In genomic region chr7:80760292-80760691, GRCh38 we compare ENCODE assay signal across 12 cellular contexts.
A peak's percentile ranks its signal among the peaks of the same experiment; 100 is the strongest.
DNase-seq lines count a peak whose midpoint lies in the region; ATAC-seq, FAIRE-seq and TF ChIP-seq lines count a peak whose summit lies in the region.
"Had no signal": no experiment of that assay in that cellular context is flagged by ENCODE, and none has a peak within 500 bp of the region (broad histone marks: within the 10 kb centered on the region; RNA-seq: fewer than 3 reads in every experiment).

No MANE protein-coding gene starts in this region.

- TF ChIP-seq CTCF in D721Med (IDR thresholded peaks at IDR 0.05; ENCODE audit: insufficient read depth, missing control alignments): no peak
- TF ChIP-seq CTCF in tibial artery (IDR thresholded peaks at IDR 0.05): no peak

- 61% methylated on average over 2 of the region's 4 CpGs for WGBS in mesenchymal stem cell

- H3K9me3 ChIP-seq in mesenchymal stem cell (ENCODE audit: control insufficient read depth, low read length): no peaks in the 10 kb centered on the region
- H3K9me3 ChIP-seq in tibial artery: no peaks in the 10 kb centered on the region
- H3K9me3 ChIP-seq: Caco-2 had no signal

- intact Hi-C loops in tibial artery (cut with DNase I; ENCODE audit: low total_unique reads): no loop called here

- H3K4me3 ChIP-seq in mesenchymal stem cell (ENCODE audit: insufficient read depth in 1 of 2, low read depth in 1 of 2, low read length in 2 of 2) (no peak overlapping the region), tibial artery (no peak overlapping the region)

- H3K4ac ChIP-seq in mesenchymal stem cell (ENCODE audit: low read depth in 1 of 2, low read length in 2 of 2): no peak overlapping the region

- ATAC-seq in HG02973 (IDR thresholded peaks at IDR 0.05; ENCODE audit: unreplicated experiment) (no peak), GM21619 (IDR thresholded peaks at IDR 0.05; ENCODE audit: unreplicated experiment) (no peak)
- ATAC-seq: activated CD8-positive, alpha-beta T cell treated with anti-CD3 and anti-CD28 coated beads, Interleukin-2, amount 10 ng/mL, durations not matched to agents 7 days and 5 days; naive thymus-derived CD8-positive, alpha-beta T cell had no signal

- FAIRE-seq in D721Med (lab: Jason Lieb, UNC): peak; percentile 85
- FAIRE-seq: frontal cortex had no signal

- POLR2A ChIA-PET in HEK293T (lab: Yijun Ruan, JAX): interaction anchor here (0.6 to 1.0 kb wide), 2 partner anchors 9 to 509 kb away, joined by 3 read pairs; no protein-coding TSS in a partner anchor

- H3K14ac ChIP-seq in mesenchymal stem cell (ENCODE audit: low read length in 2 of 2): no peak overlapping the region

- H3K79me1 ChIP-seq in mesenchymal stem cell (replicated peaks; ENCODE audit: low read length, poor library complexity, severe bottlenecking): peaks cover 12% of the 10 kb centered on the region

- no peak overlapping the region for H3K18ac ChIP-seq in mesenchymal stem cell (ENCODE audit: low read depth in 1 of 2, low read length in 2 of 2)

- no peak overlapping the region for H2BK5ac ChIP-seq in mesenchymal stem cell (ENCODE audit: low read depth, low read length, poor library complexity, severe bottlenecking)

- H3K27ac ChIP-seq in mesenchymal stem cell (ENCODE audit: low read length, poor library complexity, severe bottlenecking) (peak overlapping the region; percentile 25), tibial artery (no peak overlapping the region)

- CTCF ChIA-PET in HEK293T (lab: Yijun Ruan, JAX): no interaction called here

- no peak overlapping the region for H3K4me2 ChIP-seq in mesenchymal stem cell (ENCODE audit: low read length, poor library complexity, severe bottlenecking)

- H4K8ac ChIP-seq in mesenchymal stem cell (ENCODE audit: low read length): no peak overlapping the region

- H3K36me3 ChIP-seq in mesenchymal stem cell (ENCODE audit: control insufficient read depth in 1 of 2, insufficient read depth in 2 of 2, low read depth in 1 of 2, low read length in 2 of 2) (peaks cover 9 to 97% of the 10 kb centered on the region in 2 experiments), tibial artery (peaks cover 0 to 7% (median 0%) of the 10 kb centered on the region in 3 donors)

- no peak overlapping the region for H2BK120ac ChIP-seq in mesenchymal stem cell (ENCODE audit: low read depth, low read length)

- H3K27me3 ChIP-seq in mesenchymal stem cell (ENCODE audit: control insufficient read depth in 1 of 2, insufficient read depth in 1 of 2, low read length in 2 of 2): no peaks in the 10 kb centered on the region
- H3K27me3 ChIP-seq in tibial artery: no peaks in the 10 kb centered on the region

- DNase-seq in D721Med (ENCODE audit: insufficient read length, low spot score) (no peak), HEK293T (ENCODE audit: extremely low spot score) (peak; percentile 42), OCI-M1 (lab: John Stamatoyannopoulos, UW) (peak; percentile 42), mesenchymal stem cell (peak; percentile 52), hippocampal formation (lab: John Stamatoyannopoulos, UW) (no peak), tibial artery (no peak)
- DNase-seq: activated CD8-positive, alpha-beta T cell treated with anti-CD3 and anti-CD28 coated beads, Interleukin-2, amount 10 ng/mL, durations not matched to agents 7 days and 5 days; naive thymus-derived CD8-positive, alpha-beta T cell had no signal

- H2BK15ac ChIP-seq in mesenchymal stem cell (ENCODE audit: low read depth, poor library complexity, severe bottlenecking): no peak overlapping the region

- H3K23ac ChIP-seq in mesenchymal stem cell (ENCODE audit: low read length in 2 of 2): no peak overlapping the region

- no peak overlapping the region for H2AK5ac ChIP-seq in mesenchymal stem cell (ENCODE audit: low read length, severe bottlenecking)

- no peak overlapping the region for H2BK12ac ChIP-seq in mesenchymal stem cell (ENCODE audit: low read length in 2 of 2)

- no peak overlapping the region for H4K91ac ChIP-seq in mesenchymal stem cell (ENCODE audit: low read length)

- H3K9ac ChIP-seq in mesenchymal stem cell (ENCODE audit: low read length): no peak overlapping the region

- H3K4me1 ChIP-seq in mesenchymal stem cell (ENCODE audit: control insufficient read depth, insufficient read depth, low read depth, low read length) (no peaks in the 10 kb centered on the region), tibial artery (no peaks in the 10 kb centered on the region)

- no peak overlapping the region for H2AFZ ChIP-seq in mesenchymal stem cell (ENCODE audit: low read depth, low read length)

TF ChIP-seq in HEK293T, 16 proteins besides CTCF, POLR2A, EP300 and RAD21:
- peak; percentile 88 for TF ChIP-seq FOXK2 (IDR thresholded peaks at IDR 0.05)
- peak; percentile 99 for TF ChIP-seq LEF1 (IDR thresholded peaks at IDR 0.05; ENCODE audit: borderline replicate concordance)
- TF ChIP-seq ARNT (IDR thresholded peaks at IDR 0.05): peak; percentile 87
- no peak for TF ChIP-seq SUZ12 (IDR thresholded peaks at IDR 0.05)
- TF ChIP-seq NFRKB (IDR thresholded peaks at IDR 0.05): peak; percentile 29; the same call in 1 of the 2 replicates
- TF ChIP-seq, protein P1, sequence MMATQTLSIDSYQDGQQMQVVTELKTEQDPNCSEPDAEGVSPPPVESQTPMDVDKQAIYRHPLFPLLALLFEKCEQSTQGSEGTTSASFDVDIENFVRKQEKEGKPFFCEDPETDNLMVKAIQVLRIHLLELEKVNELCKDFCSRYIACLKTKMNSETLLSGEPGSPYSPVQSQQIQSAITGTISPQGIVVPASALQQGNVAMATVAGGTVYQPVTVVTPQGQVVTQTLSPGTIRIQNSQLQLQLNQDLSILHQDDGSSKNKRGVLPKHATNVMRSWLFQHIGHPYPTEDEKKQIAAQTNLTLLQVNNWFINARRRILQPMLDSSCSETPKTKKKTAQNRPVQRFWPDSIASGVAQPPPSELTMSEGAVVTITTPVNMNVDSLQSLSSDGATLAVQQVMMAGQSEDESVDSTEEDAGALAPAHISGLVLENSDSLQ (IDR thresholded peaks at IDR 0.05): peak; percentile 94
- TF ChIP-seq ELF4 (IDR thresholded peaks at IDR 0.05): 0 out of 2 replicates have a peak, but pooled peaks have one; percentile 6
- no peak for TF ChIP-seq BHLHE40 (IDR thresholded peaks at IDR 0.05; ENCODE audit: borderline replicate concordance)
- no peak for TF ChIP-seq L3MBTL2 (conservative IDR thresholded peaks at IDR 0.05)
- TF ChIP-seq FOXA1 (IDR thresholded peaks at IDR 0.05): no peak
- peak; percentile 39; the same call in 1 of the 2 replicates for TF ChIP-seq ZNF384 (IDR thresholded peaks at IDR 0.05)
- peak; percentile 100 for TF ChIP-seq CTBP1 (IDR thresholded peaks at IDR 0.05; ENCODE audit: borderline replicate concordance)

Comparison
In these comparisons a context has a peak if more than half of its experiments do, and no peak if none do; other contexts are left out.
1. DNase-seq: peak in HEK293T (single experiment), OCI-M1 (single experiment) and mesenchymal stem cell (single experiment); none in D721Med (single experiment), hippocampal formation (0 of 2) and tibial artery (0 of 2).